ENCODE assay signal across 20 cellular contexts in genomic region chr6:74741608-74742007, GRCh38.
"Had no signal": no experiment of that assay in that cellular context is flagged by ENCODE, and none has a peak within 500 bp of the region (broad histone marks: within the 10 kb centered on the region; RNA-seq: fewer than 3 reads in every experiment).

No MANE protein-coding gene starts in this region.

- H3K27me3 Mint-ChIP-seq: activated naive CD8-positive, alpha-beta T cell treated with anti-CD3 and anti-CD28 coated beads, Interleukin-2, amount 50 U/mL, for 24 hours; activated T-helper 17 cell treated with anti-CD3 and anti-CD28 coated beads, Interleukin-2, amount 50 U/mL, for 72 hours had no signal

- H2AFZ ChIP-seq: parathyroid adenoma had no signal

- H3K4me1 ChIP-seq: breast epithelium, gastroesophageal sphincter, lower lobe of right lung, parathyroid adenoma, transverse colon had no signal

- DNase-seq: activated CD4-positive, alpha-beta T cell treated with anti-CD3 and anti-CD28 coated beads for 1 hour; activated CD4-positive, alpha-beta T cell treated with anti-CD3 and anti-CD28 coated beads, Interleukin-2, amount 50 U/mL, for 48 hours; activated naive CD4-positive, alpha-beta T cell treated with anti-CD3 and anti-CD28 coated beads for 36 hours; activated naive CD8-positive, alpha-beta T cell treated with anti-CD3 and anti-CD28 coated beads, Interleukin-2, amount 50 U/mL, for 24 hours; aorta; lower lobe of right lung; retina; stimulated activated CD4-positive, alpha-beta T cell treated with anti-CD3 and anti-CD28 coated beads, Interleukin-15, amount 100 ng/mL, for 24 hours; stimulated activated CD4-positive, alpha-beta T cell treated with anti-CD3 and anti-CD28 coated beads, Interleukin-4, amount 100 ng/mL, for 1 hour; stimulated activated naive CD4-positive, alpha-beta T cell; substantia nigra; T-helper 1 cell; T1000; transverse colon had no signal

- ATAC-seq: activated naive CD8-positive, alpha-beta T cell treated with anti-CD3 and anti-CD28 coated beads, Interleukin-2, amount 50 U/mL, for 24 hours; activated T-helper 17 cell treated with anti-CD3 and anti-CD28 coated beads, Interleukin-2, amount 50 U/mL, for 72 hours; gastroesophageal sphincter; lower lobe of right lung; SK-N-SH treated with all-trans-retinoic acid at 6 μM for 48 hours had no signal

- H3K9me3 Mint-ChIP-seq: activated naive CD4-positive, alpha-beta T cell treated with anti-CD3 and anti-CD28 coated beads for 36 hours; activated naive CD8-positive, alpha-beta T cell treated with anti-CD3 and anti-CD28 coated beads, Interleukin-2, amount 50 U/mL, for 24 hours had no signal

- H3K9ac ChIP-seq: parathyroid adenoma had no signal

- H3K9me3 ChIP-seq: gastroesophageal sphincter, lower lobe of right lung, transverse colon had no signal

- H3K27me3 ChIP-seq: breast epithelium, gastroesophageal sphincter, transverse colon had no signal

- H3K79me2 ChIP-seq: parathyroid adenoma had no signal

- H3K36me3 ChIP-seq: breast epithelium, gastroesophageal sphincter, lower lobe of right lung, transverse colon had no signal

- H3K4me3 Mint-ChIP-seq: activated naive CD4-positive, alpha-beta T cell treated with anti-CD3 and anti-CD28 coated beads for 36 hours; activated naive CD8-positive, alpha-beta T cell treated with anti-CD3 and anti-CD28 coated beads, Interleukin-2, amount 50 U/mL, for 24 hours; activated T-helper 17 cell treated with anti-CD3 and anti-CD28 coated beads, Interleukin-2, amount 50 U/mL, for 72 hours had no signal

- H3K4me3 ChIP-seq: breast epithelium, gastroesophageal sphincter, lower lobe of right lung, skin epidermis, transverse colon had no signal

- H3K27ac Mint-ChIP-seq: activated naive CD4-positive, alpha-beta T cell treated with anti-CD3 and anti-CD28 coated beads for 36 hours; activated naive CD8-positive, alpha-beta T cell treated with anti-CD3 and anti-CD28 coated beads, Interleukin-2, amount 50 U/mL, for 24 hours; activated T-helper 17 cell treated with anti-CD3 and anti-CD28 coated beads, Interleukin-2, amount 50 U/mL, for 72 hours had no signal

- H3K4me1 Mint-ChIP-seq: activated naive CD8-positive, alpha-beta T cell treated with anti-CD3 and anti-CD28 coated beads, Interleukin-2, amount 50 U/mL, for 24 hours; activated T-helper 17 cell treated with anti-CD3 and anti-CD28 coated beads, Interleukin-2, amount 50 U/mL, for 72 hours had no signal

- H3K27ac ChIP-seq: breast epithelium, gastroesophageal sphincter, lower lobe of right lung, parathyroid adenoma, skin epidermis had no signal
